Comparison of ENCODE assay signal across 19 cellular contexts in the genomic region with DNA sequence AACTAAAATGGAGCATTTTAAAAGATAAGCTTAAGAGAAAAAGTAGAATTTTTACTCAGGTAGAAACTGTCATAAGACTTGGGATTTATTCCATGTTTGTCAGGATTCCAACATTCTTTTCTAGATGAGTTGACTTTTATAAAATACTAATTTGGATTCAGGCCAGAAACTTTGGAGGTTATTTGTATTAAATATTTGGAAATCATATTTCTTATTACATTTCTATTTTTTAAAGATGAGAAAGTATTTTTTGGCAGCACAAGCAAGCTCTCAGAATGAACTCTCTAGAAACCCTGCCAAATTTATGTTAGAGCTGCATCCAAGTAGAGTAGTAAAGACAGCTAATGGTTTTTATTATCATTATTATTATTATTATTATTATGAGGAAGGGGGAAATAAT.
DNase-seq lines count a peak whose midpoint lies in the region; ATAC-seq, FAIRE-seq and TF ChIP-seq lines count a peak whose summit lies in the region.
"Had no signal": no experiment of that assay in that cellular context is flagged by ENCODE, and none has a peak within 500 bp of the region (broad histone marks: within the 10 kb centered on the region; RNA-seq: fewer than 3 reads in every experiment).

No MANE protein-coding gene starts in this region.

- H3K27me3 ChIP-seq in Karpas-422 (ENCODE audit: low read length): no peaks in the 10 kb centered on the region

- H4K20me1 ChIP-seq in Karpas-422 (ENCODE audit: insufficient read depth, low read depth, low read length): no peaks in the 10 kb centered on the region

- no peak overlapping the region for H3K4me2 ChIP-seq in Karpas-422 (ENCODE audit: low read depth, low read length, poor library complexity, severe bottlenecking)

- H3K4me3 ChIP-seq in Karpas-422 (ENCODE audit: low read length): no peak overlapping the region
- H3K4me3 ChIP-seq: HAP-1 had no signal

- H3K79me2 ChIP-seq in Karpas-422 (ENCODE audit: low read length): no peaks in the 10 kb centered on the region

- H3K9me3 ChIP-seq in Karpas-422 (ENCODE audit: low read length): no peaks in the 10 kb centered on the region
- H3K9me3 ChIP-seq: Caco-2, HAP-1 had no signal

- DNase-seq in DMS79 treated with DMSO at 0.1 percent for 48 hours (lab: John Stamatoyannopoulos, UW): peak; percentile 9
- no peak for DNase-seq in DMS79 (lab: John Stamatoyannopoulos, UW)
- peak; percentile 35 to 62 for DNase-seq in lung microvascular endothelial cell (ENCODE audit: low read depth in 2 of 2)
- no peak for DNase-seq in DMS153 (lab: John Stamatoyannopoulos, UW)
- DNase-seq in Karpas-422: no peak
- DNase-seq in type B pancreatic cell (ENCODE audit: extremely low spot score, unreplicated experiment): no peak
- DNase-seq: Caco-2; CD4-positive, CD25-positive, alpha-beta regulatory T cell; IMR-90; NCI-H187; NK-92 treated with Interleukin-12 subunit alpha and Interleukin-12 subunit beta, amount 100 ng/mL, for 24 hours; OCI-M1 had no signal

- H3K36me3 Mint-ChIP-seq in type B pancreatic cell: no peaks in the 10 kb centered on the region
- H3K36me3 Mint-ChIP-seq: CD4-positive, CD25-positive, alpha-beta regulatory T cell had no signal

- no peak overlapping the region for H3K4me3 Mint-ChIP-seq in type B pancreatic cell
- H3K4me3 Mint-ChIP-seq: B cell; CD4-positive, CD25-positive, alpha-beta regulatory T cell had no signal

- peak; percentile 51 for FAIRE-seq in colon (lab: Jason Lieb, UNC)
- FAIRE-seq: GM19239 had no signal

- H3K4me1 Mint-ChIP-seq in type B pancreatic cell (ENCODE audit: unreplicated experiment): no peaks in the 10 kb centered on the region
- H3K4me1 Mint-ChIP-seq: B cell; CD4-positive, CD25-positive, alpha-beta regulatory T cell had no signal

- ATAC-seq in GM21360 (IDR thresholded peaks at IDR 0.05; ENCODE audit: unreplicated experiment): no peak

- no peak overlapping the region for H3K27ac Mint-ChIP-seq in type B pancreatic cell
- H3K27ac Mint-ChIP-seq: B cell had no signal

- H3K27ac ChIP-seq in Karpas-422 (ENCODE audit: low read length): no peak overlapping the region
- H3K27ac ChIP-seq: 22Rv1, RWPE1 had no signal

- H3K36me3 ChIP-seq in Karpas-422 (ENCODE audit: insufficient read depth, low read length): no peaks in the 10 kb centered on the region
- H3K36me3 ChIP-seq: HAP-1 had no signal

- no peaks in the 10 kb centered on the region; the same call in 1 of the 2 replicates for H3K9me2 ChIP-seq in Karpas-422 (replicated peaks; ENCODE audit: insufficient read depth, low read length)

- H3K9me3 Mint-ChIP-seq in type B pancreatic cell: no peaks in the 10 kb centered on the region

- no peak for TF ChIP-seq CTCF in type B pancreatic cell (conservative IDR thresholded peaks at IDR 0.05)

- H2AFZ ChIP-seq in Karpas-422 (ENCODE audit: low read length): no peak overlapping the region

- H3K4me1 ChIP-seq in Karpas-422 (ENCODE audit: low read length): no peaks in the 10 kb centered on the region
- H3K4me1 ChIP-seq: Caco-2, HAP-1 had no signal

- H3K9ac ChIP-seq in Karpas-422 (ENCODE audit: low read length): no peak overlapping the region

- H3K27me3 Mint-ChIP-seq in type B pancreatic cell: no peaks in the 10 kb centered on the region
- H3K27me3 Mint-ChIP-seq: B cell had no signal

Comparison
In these comparisons a context has a peak if more than half of its experiments do, and no peak if none do; other contexts are left out.
1. DNase-seq: peak in DMS79 treated with DMSO at 0.1 percent for 48 hours (single experiment) and lung microvascular endothelial cell (2 of 2); none in DMS79 (single experiment), DMS153 (single experiment), Karpas-422 (single experiment) and type B pancreatic cell (single experiment).